Comparison of ENCODE assay signal across 8 cellular contexts in the genomic region with DNA sequence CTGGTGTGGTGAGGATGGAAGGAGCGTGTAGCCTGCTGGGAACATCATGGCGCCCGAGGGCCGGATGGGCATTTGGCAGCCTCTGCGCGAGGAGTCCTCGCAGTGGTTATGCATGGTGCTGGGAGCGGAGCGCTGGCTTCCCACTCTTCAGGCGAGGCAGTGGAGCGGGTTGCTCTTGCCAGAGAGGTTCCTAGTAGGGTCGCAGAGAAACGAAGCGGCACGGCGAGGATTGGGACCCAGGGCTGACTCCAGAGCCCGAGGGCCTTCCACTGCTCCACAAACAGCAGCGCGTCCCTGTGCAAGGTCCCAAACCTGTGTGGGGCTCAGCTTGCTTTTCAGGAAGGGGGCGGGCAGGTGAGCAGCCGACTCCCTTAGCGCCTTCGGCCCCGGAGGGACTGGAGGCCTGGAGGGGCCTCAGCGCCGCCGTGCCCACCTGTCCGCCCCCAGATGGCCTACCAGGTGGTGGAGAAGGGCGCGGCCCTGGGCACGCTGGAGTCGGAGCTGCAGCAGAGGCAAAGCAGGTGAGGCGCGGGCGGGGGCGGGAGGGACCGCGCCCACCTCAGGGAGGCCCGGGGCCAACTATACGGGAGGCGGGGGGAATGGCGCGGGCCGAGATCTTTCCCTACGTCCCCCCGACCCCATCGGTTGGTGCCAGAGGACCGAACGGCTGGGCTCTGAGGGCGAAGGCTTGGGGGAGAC. TPM values are rescaled to one million over a fixed set of nuclear protein-coding genes. Genes with fewer than 3 reads are reported as not detected.
DNase-seq lines count a peak whose midpoint lies in the region; ATAC-seq and TF ChIP-seq lines count a peak whose summit lies in the region.

No MANE protein-coding gene starts in this region.

- H3K4me1 Mint-ChIP-seq in mesothelial cell of epicardium = peaks cover 13% of the 10 kb centered on the region

- no peak for ATAC-seq in Right ventricle myocardium inferior
- ATAC-seq in GM19035 (IDR thresholded peaks at IDR 0.05; ENCODE audit: unreplicated experiment) = no peak
- no peak for ATAC-seq in HG03378 (IDR thresholded peaks at IDR 0.05; ENCODE audit: unreplicated experiment)

- H3K36me3 ChIP-seq in cardiac muscle cell (no peaks in the 10 kb centered on the region), vagina (peaks cover 0 to 22% of the 10 kb centered on the region in 2 donors)

- H3K9me3 ChIP-seq in cardiac muscle cell (ENCODE audit: low read depth) (no peaks in the 10 kb centered on the region), vagina (no peaks in the 10 kb centered on the region)

- no peaks in the 10 kb centered on the region for H3K27me3 ChIP-seq in cardiac muscle cell
- no peaks in the 10 kb centered on the region for H3K27me3 ChIP-seq in vagina

- DNase-seq in cardiac muscle cell (ENCODE audit: low read depth in 1 of 2, low spot score in 1 of 2) = no peak
- DNase-seq in Right ventricle myocardium inferior (ENCODE audit: missing footprints) = no peak
- DNase-seq in cerebellar cortex (ENCODE audit: low spot score) = peak; percentile 40
- DNase-seq in mesothelial cell of epicardium (ENCODE audit: low spot score in 2 of 2, unreplicated experiment in 2 of 2) = no peak
- no peak for DNase-seq in vagina (ENCODE audit: extremely low spot score in 2 of 2)
- no peak for DNase-seq in activated CD4-positive, alpha-beta T cell treated with anti-CD3 and anti-CD28 coated beads, Interleukin-2, amount 50 U/mL, for 4 hours

- H3K4me3 ChIP-seq in cardiac muscle cell (peak overlapping the region; percentile 17), vagina (peak overlapping the region; percentile 46 to 57)

- H3K27ac Mint-ChIP-seq in mesothelial cell of epicardium = peak overlapping the region; percentile 6

- TF ChIP-seq CTCF in cardiac muscle cell (IDR thresholded peaks at IDR 0.05; ENCODE audit: low read depth, low read length) (no peak), mesothelial cell of epicardium (IDR thresholded peaks at IDR 0.05; ENCODE audit: unreplicated experiment) (no peak), vagina (IDR thresholded peaks at IDR 0.05) (no peak)

- no peak overlapping the region for H3K27ac ChIP-seq in cardiac muscle cell
- H3K27ac ChIP-seq in vagina = peak overlapping the region; percentile 61

- H3K27me3 Mint-ChIP-seq in mesothelial cell of epicardium (ENCODE audit: low read depth) = no peaks in the 10 kb centered on the region

- H3K36me3 Mint-ChIP-seq in mesothelial cell of epicardium = peaks cover 8% of the 10 kb centered on the region

- intact Hi-C loops in Right ventricle myocardium inferior (cut with DNase I) (no loop called here), vagina (cut with DNase I) (no loop called here)

- H3K4me1 ChIP-seq in cardiac muscle cell (ENCODE audit: low read depth) = peaks cover 4% of the 10 kb centered on the region
- peaks cover 20% of the 10 kb centered on the region for H3K4me1 ChIP-seq in vagina

- TF ChIP-seq POLR2A in vagina (IDR thresholded peaks at IDR 0.05) = no peak

- H3K4me3 Mint-ChIP-seq in mesothelial cell of epicardium = peak overlapping the region; percentile 63

- no peaks in the 10 kb centered on the region for H3K9me3 Mint-ChIP-seq in mesothelial cell of epicardium

RNA-seq across cellular contexts. Expression of a gene that starts 7.2 kb away (rescaled TPM):
- total RNA-seq in cardiac muscle cell = 16.7 and 66.8 TPM in 2 replicates
- 47.8 and 80.4 TPM in 2 replicates for polyA plus RNA-seq in cardiac muscle cell
- total RNA-seq in Right ventricle myocardium inferior = 16.5 TPM
- 44.0 to 48.0 TPM (median 45.0 TPM) in 3 replicates for total RNA-seq in mesothelial cell of epicardium
- 32.2 TPM for total RNA-seq in vagina

RNA-seq across cellular contexts. Expression of a gene that starts 27.5 kb away (rescaled TPM):
- 66.2 and 101 TPM in 2 replicates for total RNA-seq in cardiac muscle cell
- 91.4 and 139 TPM in 2 replicates for polyA plus RNA-seq in cardiac muscle cell
- total RNA-seq in Right ventricle myocardium inferior = 114 TPM
- 51.1 to 54.9 TPM (median 54.7 TPM) in 3 replicates for total RNA-seq in mesothelial cell of epicardium
- total RNA-seq in vagina = 75.9 TPM
